Comparison of ENCODE assay signal across 8 cellular contexts in genomic region chr19:17606786-17607185, GRCh38. TPM values are rescaled to one million over a fixed set of nuclear protein-coding genes. Genes with fewer than 3 reads are reported as not detected.
A peak's percentile ranks its signal among the peaks of the same experiment; 100 is the strongest.
DNase-seq lines count a peak whose midpoint lies in the region; TF ChIP-seq lines count a peak whose summit lies in the region.

No MANE protein-coding gene starts in this region.

- H3K27ac ChIP-seq in C4-2B (peak overlapping the region; percentile 77; the same call in 1 of the 2 replicates), HEK293 (ENCODE audit: extremely low read depth, low read depth, low read length) (no peak overlapping the region), mesodermal cell (ENCODE audit: low read depth, low read length, severe bottlenecking) (no peak overlapping the region), colonic mucosa (no peak overlapping the region)

- no peak overlapping the region for H3K9ac ChIP-seq in colonic mucosa (ENCODE audit: low read depth in 2 of 2, low read length in 2 of 2)

- peak overlapping the region; percentile 46 for H3K27ac Mint-ChIP-seq in activated naive CD8-positive, alpha-beta T cell treated with anti-CD3 and anti-CD28 coated beads for 36 hours

- POLR2A ChIA-PET in HEK293 (lab: Yijun Ruan, JAX) = interaction anchor here (0.5 to 2.7 kb wide), 12 partner anchors 27 to 806 kb away, joined by 3 to 12 read pairs (median 4); partner anchors contain the start of genes MAP1S and MVB12A

- H3K4me1 ChIP-seq in HEK293 (ENCODE audit: control insufficient read depth, insufficient read depth, low read length) (no peaks in the 10 kb centered on the region), mesodermal cell (ENCODE audit: control insufficient read depth, insufficient read depth, low read length, poor library complexity, severe bottlenecking) (peaks cover 3% of the 10 kb centered on the region), colonic mucosa (peaks cover 5% of the 10 kb centered on the region)

- WGBS in mesodermal cell (ENCODE audit: insufficient coverage in 2 of 2), 2 experiments = 75 to 87% methylated on average over 7 of the region's 7 CpGs

- H3K27me3 ChIP-seq in colonic mucosa = peaks cover 6% of the 10 kb centered on the region

- CTCF ChIA-PET in HEK293 (lab: Yijun Ruan, JAX) = interaction anchor here (0.5 to 3.7 kb wide), 8 partner anchors 15 to 279 kb away, joined by 3 to 31 read pairs (median 4); no protein-coding TSS in a partner anchor

- no peaks in the 10 kb centered on the region for H3K36me3 Mint-ChIP-seq in activated naive CD8-positive, alpha-beta T cell treated with anti-CD3 and anti-CD28 coated beads for 36 hours

- H3K36me3 ChIP-seq in HEK293 (ENCODE audit: control insufficient read depth in 2 of 2, insufficient read depth in 1 of 2, low read length in 2 of 2) (no peaks in the 10 kb centered on the region), mesodermal cell (ENCODE audit: control insufficient read depth, insufficient read depth, low read length) (no peaks in the 10 kb centered on the region), colonic mucosa (no peaks in the 10 kb centered on the region)

- H3K4me3 ChIP-seq in HEK293 (ENCODE audit: low read depth, low read length) (peak overlapping the region; percentile 43), mesodermal cell (ENCODE audit: extremely low read depth, insufficient read depth, low read length, poor library complexity, severe bottlenecking) (peak overlapping the region; percentile 40), colonic mucosa (no peak overlapping the region)

- H3K27me3 Mint-ChIP-seq in activated naive CD8-positive, alpha-beta T cell treated with anti-CD3 and anti-CD28 coated beads for 36 hours = peaks cover 32% of the 10 kb centered on the region

- no peaks in the 10 kb centered on the region for H3K9me3 ChIP-seq in HEK293 (ENCODE audit: control insufficient read depth, insufficient read depth, low read depth, low read length)
- H3K9me3 ChIP-seq in mesodermal cell (ENCODE audit: control insufficient read depth, low read length) = no peaks in the 10 kb centered on the region
- no peaks in the 10 kb centered on the region for H3K9me3 ChIP-seq in colonic mucosa

- DNase-seq in activated naive CD8-positive, alpha-beta T cell treated with anti-CD3 and anti-CD28 coated beads for 36 hours = no peak
- no peak for DNase-seq in colonic mucosa
- no peak for DNase-seq in nucleus accumbens (lab: John Stamatoyannopoulos, UW)
- DNase-seq in NCI-H2227 (lab: John Stamatoyannopoulos, UW; ENCODE audit: unreplicated experiment) = no peak
- DNase-seq in DMS153 (lab: John Stamatoyannopoulos, UW) = no peak

- intact Hi-C loops in colonic mucosa (cut with DNase I) = no loop called here

- H3K9me3 Mint-ChIP-seq in activated naive CD8-positive, alpha-beta T cell treated with anti-CD3 and anti-CD28 coated beads for 36 hours = peaks cover 2% of the 10 kb centered on the region

- peak overlapping the region; percentile 71 for H3K4me3 Mint-ChIP-seq in activated naive CD8-positive, alpha-beta T cell treated with anti-CD3 and anti-CD28 coated beads for 36 hours

- peaks cover 7% of the 10 kb centered on the region for H3K4me1 Mint-ChIP-seq in activated naive CD8-positive, alpha-beta T cell treated with anti-CD3 and anti-CD28 coated beads for 36 hours

- no peak for TF ChIP-seq CTCF in C4-2B (conservative IDR thresholded peaks at IDR 0.05)
- no peak for TF ChIP-seq CTCF in HEK293 (tag by site-specific recombination; IDR thresholded peaks at IDR 0.05)
- TF ChIP-seq CTCF in colonic mucosa (IDR thresholded peaks at IDR 0.05) = no peak

TF ChIP-seq in HEK293, 187 proteins besides CTCF, POLR2A, EP300 and RAD21:
- TF ChIP-seq PBX3 (CRISPR knock-in tag; IDR thresholded peaks at IDR 0.05) (no peak), IKZF3 (tag by site-specific recombination; IDR thresholded peaks at IDR 0.05) (no peak), HOXD13 (CRISPR knock-in tag; IDR thresholded peaks at IDR 0.05; ENCODE audit: borderline replicate concordance) (no peak), GLI4 (tag by site-specific recombination; IDR thresholded peaks at IDR 0.05) (no peak), ZNF157 (tag by site-specific recombination; IDR thresholded peaks at IDR 0.05) (no peak), ZNF133 (tag by site-specific recombination; IDR thresholded peaks at IDR 0.05) (no peak), YY1 (tag by site-specific recombination; IDR thresholded peaks at IDR 0.05) (no peak), ZNF585B (tag by site-specific recombination; IDR thresholded peaks at IDR 0.05) (no peak)
TF ChIP-seq in HEK293: peak in this region for 0.

RNA-seq across cellular contexts. Expression of gene COLGALT1, which starts 51.3 kb away (rescaled TPM):
- total RNA-seq in activated naive CD8-positive, alpha-beta T cell treated with anti-CD3 and anti-CD28 coated beads for 36 hours = 10 to 100 TPM; 78.9 to 80.1 TPM
- polyA plus RNA-seq in mesodermal cell (2013, experiment 1 of 2) = 109 TPM
- 89.5 TPM for polyA plus RNA-seq in mesodermal cell (2013, experiment 2 of 2)
- 10 to 100 TPM; 51.4 to 90.9 TPM for total RNA-seq in colonic mucosa
